In genomic region chr3:152517517-152517916, GRCh38 we compare ENCODE assay signal across 19 cellular contexts.
"Had no signal": no experiment of that assay in that cellular context is flagged by ENCODE, and none has a peak within 500 bp of the region (broad histone marks: within the 10 kb centered on the region; RNA-seq: fewer than 3 reads in every experiment).

No MANE protein-coding gene starts in this region.

- H3K4me3 ChIP-seq: body of pancreas, esophagus squamous epithelium, heart right ventricle, lower lobe of right lung, tibial artery had no signal

- H3K27me3 Mint-ChIP-seq: activated CD8-positive, alpha-beta T cell treated with anti-CD3 and anti-CD28 coated beads for 36 hours; progenitor cell of endocrine pancreas had no signal

- H3K9me3 Mint-ChIP-seq: activated CD8-positive, alpha-beta T cell treated with anti-CD3 and anti-CD28 coated beads for 36 hours; activated naive CD4-positive, alpha-beta T cell treated with anti-CD3 and anti-CD28 coated beads for 36 hours; activated T-cell treated with anti-CD3 and anti-CD28 coated beads, Interleukin-2, amount 50 U/mL, for 4 hours; effector memory CD8-positive, alpha-beta T cell; mesothelial cell of epicardium; nephron progenitor cell; T-helper 2 cell treated with Interferon-gamma antibody and Interleukin-4, amounts not matched to agents 5 μg/mL and 100 μg/mL, for 36 hours had no signal

- H3K27ac Mint-ChIP-seq: activated CD8-positive, alpha-beta T cell treated with anti-CD3 and anti-CD28 coated beads for 36 hours; activated naive CD4-positive, alpha-beta T cell treated with anti-CD3 and anti-CD28 coated beads for 36 hours; effector memory CD8-positive, alpha-beta T cell; mesothelial cell of epicardium; nephron progenitor cell; progenitor cell of endocrine pancreas; T-helper 2 cell treated with Interferon-gamma antibody and Interleukin-4, amounts not matched to agents 5 μg/mL and 100 μg/mL, for 36 hours had no signal

- H3K4me1 ChIP-seq: esophagus squamous epithelium, heart right ventricle, lower lobe of right lung, tibial artery had no signal

- H3K9me3 ChIP-seq: body of pancreas, esophagus squamous epithelium, heart right ventricle, lower lobe of right lung, tibial artery had no signal

- H3K27me3 ChIP-seq: body of pancreas, esophagus squamous epithelium, heart right ventricle, tibial artery had no signal

- H3K36me3 Mint-ChIP-seq: mesothelial cell of epicardium had no signal

- H3K27ac ChIP-seq: body of pancreas, esophagus squamous epithelium, heart right ventricle, lower lobe of right lung, tibial artery had no signal

- H3K4me3 Mint-ChIP-seq: activated CD8-positive, alpha-beta T cell treated with anti-CD3 and anti-CD28 coated beads for 36 hours; activated naive CD4-positive, alpha-beta T cell treated with anti-CD3 and anti-CD28 coated beads for 36 hours; activated T-cell treated with anti-CD3 and anti-CD28 coated beads, Interleukin-2, amount 50 U/mL, for 4 hours; effector memory CD8-positive, alpha-beta T cell; mesothelial cell of epicardium; nephron progenitor cell; T-helper 2 cell treated with Interferon-gamma antibody and Interleukin-4, amounts not matched to agents 5 μg/mL and 100 μg/mL, for 36 hours had no signal

- ATAC-seq: activated CD8-positive, alpha-beta T cell treated with anti-CD3 and anti-CD28 coated beads for 36 hours; activated T-cell treated with anti-CD3 and anti-CD28 coated beads, Interleukin-2, amount 50 U/mL, for 4 hours; body of pancreas; effector memory CD8-positive, alpha-beta T cell; heart right ventricle; lower lobe of right lung; stimulated activated naive CD8-positive, alpha-beta T cell treated with anti-CD3 and anti-CD28 coated beads, Interleukin-15, Interleukin-2, amounts not matched to agents 100 U/mL and 50 U/mL, for 24 hours had no signal

- H3K36me3 ChIP-seq: esophagus squamous epithelium, heart right ventricle, lower lobe of right lung, tibial artery had no signal

- DNase-seq: activated CD4-positive, alpha-beta T cell treated with anti-CD3 and anti-CD28 coated beads for 48 hours; activated CD8-positive, alpha-beta T cell treated with anti-CD3 and anti-CD28 coated beads for 36 hours; activated naive CD4-positive, alpha-beta T cell treated with anti-CD3 and anti-CD28 coated beads for 36 hours; activated T-cell treated with anti-CD3 and anti-CD28 coated beads, Interleukin-2, amount 50 U/mL, for 4 hours; body of pancreas; effector memory CD8-positive, alpha-beta T cell; esophagus squamous epithelium; heart right ventricle; lower lobe of right lung; nephron progenitor cell; stimulated activated CD4-positive, alpha-beta T cell treated with anti-CD3 and anti-CD28 coated beads, Interleukin-12 subunit alpha, Interleukin-12 subunit beta, amount 100 ng/mL, for 4 hours; stimulated activated CD4-positive, alpha-beta T cell treated with anti-CD3 and anti-CD28 coated beads, Interleukin-1b, Interleukin-23, amount 100 ng/mL, for 48 hours; stimulated activated CD8-positive, alpha-beta memory T cell treated with anti-CD3 and anti-CD28 coated beads, Interleukin-4, amount 100 ng/mL, for 48 hours; stimulated activated naive CD8-positive, alpha-beta T cell treated with anti-CD3 and anti-CD28 coated beads, Interleukin-15, Interleukin-2, amounts not matched to agents 100 U/mL and 50 U/mL, for 24 hours; substantia nigra; tibial artery had no signal
